In the genomic region with DNA sequence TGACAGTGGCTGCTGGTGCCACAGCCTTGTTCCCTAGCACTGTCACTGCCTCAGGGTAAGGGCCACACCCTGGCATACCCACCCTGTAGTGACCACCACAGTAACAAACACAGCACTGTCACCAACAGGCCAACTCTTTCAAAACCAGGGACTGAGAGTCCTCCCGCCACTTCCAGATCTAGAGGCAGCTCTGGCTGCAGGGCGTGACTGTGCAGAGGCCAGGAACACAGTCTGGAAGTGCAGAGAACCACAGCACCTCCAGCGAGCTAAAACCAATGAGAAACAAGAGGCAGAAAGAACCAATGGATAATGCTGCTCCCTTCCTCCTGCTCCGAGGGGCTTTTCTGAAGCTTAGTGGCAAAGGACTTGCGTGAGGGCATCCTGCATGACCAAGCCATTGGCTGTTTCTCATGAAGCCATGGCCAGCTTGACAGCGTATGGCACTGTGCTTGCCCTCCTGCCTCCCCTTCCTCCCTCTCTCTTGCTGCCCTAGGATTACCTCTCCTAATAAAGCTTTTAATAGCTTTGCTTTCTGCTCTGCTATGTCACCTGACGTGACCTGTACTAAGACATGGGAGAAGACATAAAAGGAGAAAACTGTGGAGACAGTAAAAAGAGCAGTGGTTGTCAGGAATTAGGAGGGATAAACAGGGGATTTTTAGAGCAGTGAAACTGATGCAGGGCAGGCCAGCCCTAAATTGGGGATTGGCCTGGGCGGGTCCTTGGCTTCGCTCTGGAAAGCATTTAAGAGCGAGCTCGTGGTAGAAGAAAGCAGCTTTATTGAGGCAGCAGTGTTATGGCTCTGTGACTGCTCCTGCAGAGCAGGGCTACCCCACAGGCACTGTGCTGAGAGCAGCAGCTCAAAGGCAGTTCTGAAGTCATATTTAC, we compare ENCODE assay signal across 21 cellular contexts. TPM values are rescaled to one million over a fixed set of nuclear protein-coding genes. Genes with fewer than 3 reads are reported as not detected.
A peak's percentile ranks its signal among the peaks of the same experiment; 100 is the strongest.
DNase-seq lines count a peak whose midpoint lies in the region; ATAC-seq and TF ChIP-seq lines count a peak whose summit lies in the region.
"Had no signal": no experiment of that assay in that cellular context is flagged by ENCODE, and none has a peak within 500 bp of the region (broad histone marks: within the 10 kb centered on the region; RNA-seq: fewer than 3 reads in every experiment).

No MANE protein-coding gene starts in this region.

- H3K79me2 ChIP-seq in smooth muscle cell (ENCODE audit: low read depth), result peaks cover 26% of the 10 kb centered on the region

- H3K4me1 ChIP-seq in smooth muscle cell (ENCODE audit: low read depth), result peaks cover 16% of the 10 kb centered on the region

- intact Hi-C loops in Right ventricle myocardium superior (cut with DNase I), result no loop called here
- intact Hi-C loops in cardiac septum (cut with DNase I), result no loop called here

- H3K9me3 Mint-ChIP-seq in brain, result peaks cover 0 to 2% (median 0%) of the 10 kb centered on the region in 5 experiments
- peaks cover 5% of the 10 kb centered on the region for H3K9me3 Mint-ChIP-seq in nephron progenitor cell
- H3K9me3 Mint-ChIP-seq: activated T-cell treated with anti-CD3 and anti-CD28 coated beads, Interleukin-2, amount 50 U/mL, for 4 hours; stimulated activated naive CD8-positive, alpha-beta T cell treated with anti-CD3 and anti-CD28 coated beads, Interleukin-15, amount 100 ng/mL, for 72 hours had no signal

- ATAC-seq in Right ventricle myocardium superior (ENCODE audit: poor library complexity), result peak; percentile 53
- ATAC-seq: activated T-cell treated with anti-CD3 and anti-CD28 coated beads, Interleukin-2, amount 50 U/mL, for 4 hours; HCT116; Panc1; stimulated activated naive CD8-positive, alpha-beta T cell treated with anti-CD3 and anti-CD28 coated beads, Interleukin-15, amount 100 ng/mL, for 72 hours had no signal

- no peaks in the 10 kb centered on the region for H3F3A ChIP-seq in smooth muscle cell (ENCODE audit: low read depth)

- H3K27me3 ChIP-seq in smooth muscle cell (ENCODE audit: low read depth), result no peaks in the 10 kb centered on the region
- H3K27me3 ChIP-seq: adrenal gland, MG63, uterus had no signal

- H3K36me3 ChIP-seq in smooth muscle cell (ENCODE audit: low read depth), result no peaks in the 10 kb centered on the region
- H3K36me3 ChIP-seq: uterus had no signal

- TF ChIP-seq CTCF in brain (conservative IDR thresholded peaks at IDR 0.05) (no peak), nephron progenitor cell (IDR thresholded peaks at IDR 0.05) (no peak), smooth muscle cell (IDR thresholded peaks at IDR 0.05; ENCODE audit: borderline replicate concordance, insufficient read depth, poor library complexity, severe bottlenecking) (no peak)

- H3K4me3 ChIP-seq in smooth muscle cell, result no peak overlapping the region
- H3K4me3 ChIP-seq: adrenal gland, MG63, uterus had no signal

- no peak overlapping the region for H3K27ac ChIP-seq in smooth muscle cell (ENCODE audit: low read depth)
- H3K27ac ChIP-seq: adrenal gland, parathyroid adenoma, uterus had no signal

- H3K9me3 ChIP-seq in smooth muscle cell (replicated peaks; ENCODE audit: low read depth), result no peaks in the 10 kb centered on the region
- H3K9me3 ChIP-seq: adrenal gland, MG63, uterus had no signal

- H3K4me2 ChIP-seq in smooth muscle cell, result no peak overlapping the region

- H3K27ac Mint-ChIP-seq in brain, result peak overlapping the region; percentile 55 to 89 (median 79)
- peak overlapping the region; percentile 89 for H3K27ac Mint-ChIP-seq in nephron progenitor cell

- no peak overlapping the region for H3K9ac ChIP-seq in smooth muscle cell (ENCODE audit: low read depth)
- H3K9ac ChIP-seq: parathyroid adenoma had no signal

- peaks cover 41% of the 10 kb centered on the region for H4K20me1 ChIP-seq in smooth muscle cell (ENCODE audit: low read depth)

- no peak overlapping the region for H2AFZ ChIP-seq in smooth muscle cell (ENCODE audit: low read depth)
- H2AFZ ChIP-seq: parathyroid adenoma had no signal

- DNase-seq in Right ventricle myocardium superior, result no peak
- DNase-seq in cardiac septum (ENCODE audit: low spot score), result no peak
- no peak for DNase-seq in nephron progenitor cell
- no peak for DNase-seq in superior temporal gyrus (ENCODE audit: extremely low spot score)
- no peak for DNase-seq in NCI-H526 treated with DMSO at 0.1 percent for 48 hours (lab: John Stamatoyannopoulos, UW)
- no peak for DNase-seq in smooth muscle cell (lab: John Stamatoyannopoulos, UW; ENCODE audit: unreplicated experiment)
- no peak for DNase-seq in NCI-H774 (lab: John Stamatoyannopoulos, UW)
- DNase-seq: activated T-cell treated with anti-CD3 and anti-CD28 coated beads, Interleukin-2, amount 50 U/mL, for 4 hours; adrenal gland; Calu3; cerebellar nuclear complex; foreskin fibroblast; MG63; NCI-H2029; stimulated activated CD4-positive, alpha-beta T cell treated with anti-CD3 and anti-CD28 coated beads, Interleukin-12 subunit alpha, Interleukin-12 subunit beta, amount 100 ng/mL, for 4 hours; stimulated activated naive CD8-positive, alpha-beta T cell treated with anti-CD3 and anti-CD28 coated beads, Interleukin-15, amount 100 ng/mL, for 72 hours; uterus had no signal

- H3K36me3 Mint-ChIP-seq in brain (peaks cover 69% of the 10 kb centered on the region), nephron progenitor cell (ENCODE audit: low read depth) (peaks cover 68% of the 10 kb centered on the region)

- H3K4me3 Mint-ChIP-seq in brain (peak overlapping the region in 3 of 5 experiments; percentile 0 to 33 (median 19)), nephron progenitor cell (peak overlapping the region; percentile 1)
- H3K4me3 Mint-ChIP-seq: activated T-cell treated with anti-CD3 and anti-CD28 coated beads, Interleukin-2, amount 50 U/mL, for 4 hours; stimulated activated naive CD8-positive, alpha-beta T cell treated with anti-CD3 and anti-CD28 coated beads, Interleukin-15, amount 100 ng/mL, for 72 hours had no signal

- H3K27me3 Mint-ChIP-seq in brain (no peaks in the 10 kb centered on the region), nephron progenitor cell (ENCODE audit: low read depth, poor library complexity) (peaks cover 7% of the 10 kb centered on the region)
- H3K27me3 Mint-ChIP-seq: stimulated activated naive CD8-positive, alpha-beta T cell treated with anti-CD3 and anti-CD28 coated beads, Interleukin-15, amount 100 ng/mL, for 72 hours had no signal

- 68% methylated on average over 11 of the region's 11 CpGs for WGBS in smooth muscle cell (ENCODE audit: low lambda C conversion rate)

- H3K4me1 Mint-ChIP-seq in brain (peaks cover 77% of the 10 kb centered on the region), nephron progenitor cell (peaks cover 63% of the 10 kb centered on the region)

RNA-seq across cellular contexts. Expression of a gene that starts 7.1 kb away (rescaled TPM):
- total RNA-seq in Right ventricle myocardium superior (149 TPM), cardiac septum (87.1 TPM), smooth muscle cell (27.4 and 33.2 TPM in 2 replicates)
- polyA plus RNA-seq in brain (ENCODE audit: insufficient read depth, low read depth, low replicate concordance) (234 TPM), smooth muscle cell (38.5 and 48.4 TPM in 2 replicates)
